6 cellular contexts compared by ENCODE assay signal in genomic region chr19:663682-664117, GRCh38. TPM values are rescaled to one million over a fixed set of nuclear protein-coding genes. Genes with fewer than 3 reads are reported as not detected.
DNase-seq lines count a peak whose midpoint lies in the region; TF ChIP-seq lines count a peak whose summit lies in the region.

No MANE protein-coding gene starts in this region.

- H3K36me3 ChIP-seq in A673 (ENCODE audit: insufficient read depth, low read length, poor library complexity, severe bottlenecking), result no peaks in the 10 kb centered on the region
- H3K36me3 ChIP-seq in SK-N-MC (ENCODE audit: insufficient read depth, low read length), result no peaks in the 10 kb centered on the region; the same call in 1 of the 2 replicates
- H3K36me3 ChIP-seq in iPS-20b (ENCODE audit: insufficient read depth, low read depth, low read length), result no peaks in the 10 kb centered on the region

- no peaks in the 10 kb centered on the region for H3K9me3 ChIP-seq in A673 (ENCODE audit: low read depth, low read length, poor library complexity, severe bottlenecking)
- H3K9me3 ChIP-seq in SK-N-MC (ENCODE audit: low read depth, low read length), result no peaks in the 10 kb centered on the region
- H3K9me3 ChIP-seq in iPS-20b (ENCODE audit: insufficient read depth, low read depth, low read length), result no peaks in the 10 kb centered on the region

- H3K9ac ChIP-seq in SK-N-MC (ENCODE audit: insufficient read length) (peak overlapping the region; percentile 67), iPS-20b (ENCODE audit: low read depth, low read length) (peak overlapping the region; percentile 47; the same call in 1 of the 2 replicates)

- H3K27me3 ChIP-seq in A673 (replicated peaks; ENCODE audit: insufficient read depth, low read depth, low read length, poor library complexity) (no peaks in the 10 kb centered on the region), iPS-20b (ENCODE audit: insufficient read depth, low read length) (peaks cover 8% of the 10 kb centered on the region; the same call in 1 of the 2 replicates)

- peak overlapping the region; percentile 67 for H3K27ac ChIP-seq in A673 (ENCODE audit: low read depth, low read length, poor library complexity, severe bottlenecking)
- peak overlapping the region; percentile 77 for H3K27ac ChIP-seq in SK-N-MC
- H3K27ac ChIP-seq in iPS-20b (ENCODE audit: low read length), result no peak overlapping the region

- H3K4me3 ChIP-seq in A673 (ENCODE audit: low read depth, low read length, poor library complexity, severe bottlenecking) (peak overlapping the region; percentile 40), SK-N-MC (peak overlapping the region; percentile 76), iPS-20b (ENCODE audit: low read length) (peak overlapping the region; percentile 50)

- intact Hi-C loops in A673 (cut with micrococcal nuclease; ENCODE audit: unreplicated experiment), result loop anchor here (10.0 kb wide), 1 partner anchor 251 kb away; the partner anchor contains the start of genes KISS1R and R3HDM4

- DNase-seq in A673 (ENCODE audit: low spot score) (no peak), SK-N-MC (ENCODE audit: low read depth, low spot score) (no peak), foreskin melanocyte (no peak), NCI-H1417 treated with DMSO at 0.1 percent for 48 hours (lab: John Stamatoyannopoulos, UW) (no peak), NCI-H146 treated with DMSO at 0.1 percent for 48 hours (lab: John Stamatoyannopoulos, UW; ENCODE audit: unreplicated experiment) (no peak)

- CTCF ChIA-PET in A673 (lab: Charles Lee), result interaction anchor here (0.6 to 1.0 kb wide), 4 partner anchors 70 to 603 kb away, joined by 3 to 11 read pairs (median 4); no protein-coding TSS in a partner anchor

- POLR2A ChIA-PET in A673 (lab: Charles Lee; ENCODE audit: low non-redundant PET), result interaction anchor here (0.5 kb wide), 1 partner anchor 136 kb away, joined by 3 read pairs; no protein-coding TSS in a partner anchor

- TF ChIP-seq CTCF in A673 (conservative IDR thresholded peaks at IDR 0.05; ENCODE audit: low read depth, low read length), result no peak

- H3K4me1 ChIP-seq in A673 (ENCODE audit: insufficient read depth, low read length, poor library complexity, severe bottlenecking) (peaks cover 17% of the 10 kb centered on the region), iPS-20b (ENCODE audit: insufficient read depth, low read length) (no peaks in the 10 kb centered on the region)

- BruUV-seq in A673 (replicated peaks; lab: Mats Ljungman, UMichigan), result no TSS peak

RNA-seq across cellular contexts. Expression of gene RNF126, which starts 0.7 kb away (rescaled TPM):
- 90.2 and 93.3 TPM in 2 replicates for total RNA-seq in A673 (2021)

RNA-seq across cellular contexts. Expression of gene FSTL3, which starts 12.5 kb away (rescaled TPM):
- 5.9 and 6.0 TPM in 2 replicates for total RNA-seq in A673 (2021)

RNA-seq across cellular contexts. Expression of gene FGF22, which starts 24.0 kb away (rescaled TPM):
- 0.19 and 0.57 TPM in 2 replicates for total RNA-seq in A673 (2021)

RNA-seq across cellular contexts. Expression of gene POLRMT, which starts 30.4 kb away (rescaled TPM):
- total RNA-seq in A673 (2021), result 100 and 107 TPM in 2 replicates

RNA-seq across cellular contexts. Expression of gene PRSS57, which starts 31.6 kb away (rescaled TPM):
- total RNA-seq in A673 (2021), result not detected in 2 replicates
